ENCODE assay signal across 21 cellular contexts in genomic region chr14:25756880-25757279, GRCh38.
DNase-seq lines count a peak whose midpoint lies in the region; ATAC-seq and TF ChIP-seq lines count a peak whose summit lies in the region.
"Had no signal": no experiment of that assay in that cellular context is flagged by ENCODE, and none has a peak within 500 bp of the region (broad histone marks: within the 10 kb centered on the region; RNA-seq: fewer than 3 reads in every experiment).

No MANE protein-coding gene starts in this region.

- H3K9me3 Mint-ChIP-seq in H9 (no peaks in the 10 kb centered on the region; a peak in 1 of 5 replicates), WTC11 (peaks cover 7% of the 10 kb centered on the region)

- H3K9me3 ChIP-seq in H9 (ENCODE audit: control insufficient read depth, low read depth, low read length) (no peaks in the 10 kb centered on the region), lower lobe of right lung (no peaks in the 10 kb centered on the region)
- H3K9me3 ChIP-seq: A549; BLaER1 treated with 17β-estradiol and CSF1 and Interleukin-3, amounts not matched to agents 10 nM and 100 nM had no signal

- no peaks in the 10 kb centered on the region for H4K20me1 ChIP-seq in H9 (ENCODE audit: control insufficient read depth, insufficient read depth, insufficient read length)
- H4K20me1 ChIP-seq: BLaER1 treated with 17β-estradiol and CSF1 and Interleukin-3, amounts not matched to agents 10 nM and 100 nM had no signal

- H3K79me2 ChIP-seq in H9 (ENCODE audit: insufficient read depth, low read length): no peaks in the 10 kb centered on the region

- no peaks in the 10 kb centered on the region for H3K23me2 ChIP-seq in H9 (ENCODE audit: insufficient read length, low read depth, low read length, poor library complexity, severe bottlenecking)

- H3K56ac ChIP-seq in H9 (ENCODE audit: insufficient read length, low read depth, low read length): no peak overlapping the region

- no peak overlapping the region for H3K9ac ChIP-seq in H9 (ENCODE audit: extremely low read depth, insufficient read length, low read length)
- H3K9ac ChIP-seq: BLaER1 treated with 17β-estradiol and CSF1 and Interleukin-3, amounts not matched to agents 10 nM and 100 nM had no signal

- H3K14ac ChIP-seq in H9 (ENCODE audit: insufficient read depth, low read length): no peak overlapping the region

- ATAC-seq in WTC11 (peak; percentile 77), lower lobe of right lung (no peak)
- ATAC-seq: A549; CD8-positive, alpha-beta T cell; HCT116; K562; T-cell had no signal

- H3K36me3 Mint-ChIP-seq in H9 (ENCODE audit: insufficient read depth in 1 of 3, low read depth in 3 of 3): no peaks in the 10 kb centered on the region; a peak in 1 of 7 replicates
- no peaks in the 10 kb centered on the region; the same call in 1 of the 2 replicates for H3K36me3 Mint-ChIP-seq in WTC11
- H3K36me3 Mint-ChIP-seq: CD8-positive, alpha-beta T cell; T-cell had no signal

- no peak overlapping the region for H3K23ac ChIP-seq in H9 (ENCODE audit: insufficient read length, low read depth, low read length)

- H3K27ac Mint-ChIP-seq in H9 (peak overlapping the region; percentile 73 to 97 (median 91); a peak in 5 of 7 replicates), WTC11 (peak overlapping the region; percentile 98)
- H3K27ac Mint-ChIP-seq: CD8-positive, alpha-beta T cell; T-cell had no signal

- POLR2A ChIA-PET in WTC11 (lab: Charles Lee): no interaction called here

- no peak overlapping the region for H2BK5ac ChIP-seq in H9 (ENCODE audit: insufficient read length, low read length)

- H3K4me1 Mint-ChIP-seq in H9 (peaks cover 26 to 39% of the 10 kb centered on the region in 2 experiments), WTC11 (peaks cover 45% of the 10 kb centered on the region)
- H3K4me1 Mint-ChIP-seq: T-cell had no signal

- whole genome bisulfite sequencing in H9 (ENCODE audit: extremely low coverage, insufficient read length, low lambda C conversion rate): no CpG with 5 or more reads among the region's 4 CpGs

- H4K5ac ChIP-seq in H9 (ENCODE audit: insufficient read length, low read depth, low read length): no peak overlapping the region

- H3K79me1 ChIP-seq in H9 (ENCODE audit: insufficient read depth, low read depth, low read length, poor library complexity, severe bottlenecking): no peaks in the 10 kb centered on the region

- no peak overlapping the region for H3K18ac ChIP-seq in H9 (ENCODE audit: insufficient read length, low read depth, low read length)

- H3K27me3 Mint-ChIP-seq in H9 (ENCODE audit: low read depth) (no peaks in the 10 kb centered on the region), WTC11 (ENCODE audit: low read depth) (no peaks in the 10 kb centered on the region)
- H3K27me3 Mint-ChIP-seq: T-cell had no signal

- H2BK120ac ChIP-seq in H9 (ENCODE audit: low read depth, low read length, poor library complexity, severe bottlenecking): no peak overlapping the region

- H3K4me3 Mint-ChIP-seq in H9 (no peak overlapping the region; a peak in 1 of 5 replicates), WTC11 (peak overlapping the region; percentile 34)
- H3K4me3 Mint-ChIP-seq: CD8-positive, alpha-beta T cell; T-cell had no signal

- no peak overlapping the region; the same call in 1 of the 2 replicates for H3K4ac ChIP-seq in H9 (ENCODE audit: low read depth, low read length)

- H3K27ac ChIP-seq in H9 (ENCODE audit: insufficient read length, low read depth, low read length) (peak overlapping the region; percentile 87), lower lobe of right lung (no peak overlapping the region)
- H3K27ac ChIP-seq: A549; BLaER1 treated with 17β-estradiol and CSF1 and Interleukin-3, amounts not matched to agents 10 nM and 100 nM had no signal

- H3K27me3 ChIP-seq in H9 (ENCODE audit: insufficient read depth, low read length): no peaks in the 10 kb centered on the region
- no peaks in the 10 kb centered on the region for H3K27me3 ChIP-seq in lower lobe of right lung (ENCODE audit: low read depth)
- H3K27me3 ChIP-seq: BLaER1 treated with 17β-estradiol and CSF1 and Interleukin-3, amounts not matched to agents 10 nM and 100 nM had no signal

- TF ChIP-seq CTCF in H9 (conservative IDR thresholded peaks at IDR 0.05) (no peak), WTC11 (IDR thresholded peaks at IDR 0.05) (no peak), lower lobe of right lung (IDR thresholded peaks at IDR 0.05) (no peak)

- intact Hi-C loops in lower lobe of right lung (cut with DNase I): no loop called here

- no peaks in the 10 kb centered on the region for H3K36me3 ChIP-seq in lower lobe of right lung
- H3K36me3 ChIP-seq: BLaER1 treated with 17β-estradiol and CSF1 and Interleukin-3, amounts not matched to agents 10 nM and 100 nM had no signal

- no peak overlapping the region for H2BK20ac ChIP-seq in H9 (ENCODE audit: low read depth, low read length, poor library complexity, severe bottlenecking)

- no peak overlapping the region for H2AK5ac ChIP-seq in H9 (ENCODE audit: insufficient read length, low read length)

- DNase-seq in DMS153 (lab: John Stamatoyannopoulos, UW): peak; percentile 47
- DNase-seq in H9: peak; percentile 44
- no peak for DNase-seq in WTC11 (ENCODE audit: low spot score)
- DNase-seq in iPS-NIHi11 (ENCODE audit: low spot score): peak; percentile 33
- no peak for DNase-seq in NCI-H526 (lab: John Stamatoyannopoulos, UW)
- DNase-seq in lower lobe of right lung: no peak
- DNase-seq in NCI-H446 treated with DMSO at 0.1 percent for 48 hours (lab: John Stamatoyannopoulos, UW): no peak
- DNase-seq: CD8-positive, alpha-beta T cell; DND-41; NCI-H1105 treated with DMSO at 0.1 percent for 48 hours; NCI-H1694; NCI-H2081 treated with DMSO at 0.1 percent for 48 hours; NCI-H345; NCI-H69; NK-92 treated with Interleukin-12 subunit alpha and Interleukin-12 subunit beta, amount 100 ng/mL, for 24 hours; Right ventricle myocardium superior; T-cell had no signal

- H2AFZ ChIP-seq in H9 (ENCODE audit: low read length): no peak overlapping the region

- no peak overlapping the region for H2BK15ac ChIP-seq in H9 (ENCODE audit: low read depth, low read length)

- no peak overlapping the region for H3K4me2 ChIP-seq in H9 (ENCODE audit: insufficient read depth, insufficient read length, low read length)
- H3K4me2 ChIP-seq: A549; BLaER1 treated with 17β-estradiol and CSF1 and Interleukin-3, amounts not matched to agents 10 nM and 100 nM had no signal

- no peak overlapping the region for H3T11ph ChIP-seq in H9 (ENCODE audit: low read length)

- H4K8ac ChIP-seq in H9 (replicated peaks; ENCODE audit: insufficient read length, low read depth, low read length): no peak overlapping the region

- H3K4me3 ChIP-seq in lower lobe of right lung: no peak overlapping the region
- H3K4me3 ChIP-seq: A549; BLaER1 treated with 17β-estradiol and CSF1 and Interleukin-3, amounts not matched to agents 10 nM and 100 nM; K562 had no signal

- H3K4me1 ChIP-seq in H9 (ENCODE audit: insufficient read depth, low read length): peaks cover 8% of the 10 kb centered on the region; the same call in 1 of the 2 replicates
- H3K4me1 ChIP-seq in lower lobe of right lung: no peaks in the 10 kb centered on the region
- H3K4me1 ChIP-seq: A549; BLaER1 treated with 17β-estradiol and CSF1 and Interleukin-3, amounts not matched to agents 10 nM and 100 nM had no signal

- no peak overlapping the region for H4K91ac ChIP-seq in H9 (ENCODE audit: insufficient read length, low read depth, low read length)

- H2BK12ac ChIP-seq in H9 (ENCODE audit: insufficient read length, low read depth, low read length): no peak overlapping the region

- CTCF ChIA-PET in WTC11 (lab: Charles Lee): interaction anchor here (1.1 kb wide), 1 partner anchor 252 kb away, joined by 3 read pairs; no protein-coding TSS in a partner anchor

TF ChIP-seq in WTC11, 78 proteins besides CTCF, POLR2A, EP300 and RAD21:
- TF ChIP-seq MAX (CRISPR knock-in tag; IDR thresholded peaks at IDR 0.05): 0 out of 2 replicates have a peak, but pooled peaks have one; percentile 18
- TF ChIP-seq ATF3 (CRISPR knock-in tag; conservative IDR thresholded peaks at IDR 0.05): no peak

Comparison
In these comparisons a context has a peak if more than half of its experiments do, and no peak if none do; other contexts are left out.
1. DNase-seq: peak in DMS153 (single experiment), H9 (single experiment) and iPS-NIHi11 (single experiment); none in WTC11 (single experiment), NCI-H526 (0 of 2), lower lobe of right lung (single experiment) and NCI-H446 treated with DMSO at 0.1 percent for 48 hours (single experiment).